Comparison of ENCODE assay signal across 14 cellular contexts in the genomic region with DNA sequence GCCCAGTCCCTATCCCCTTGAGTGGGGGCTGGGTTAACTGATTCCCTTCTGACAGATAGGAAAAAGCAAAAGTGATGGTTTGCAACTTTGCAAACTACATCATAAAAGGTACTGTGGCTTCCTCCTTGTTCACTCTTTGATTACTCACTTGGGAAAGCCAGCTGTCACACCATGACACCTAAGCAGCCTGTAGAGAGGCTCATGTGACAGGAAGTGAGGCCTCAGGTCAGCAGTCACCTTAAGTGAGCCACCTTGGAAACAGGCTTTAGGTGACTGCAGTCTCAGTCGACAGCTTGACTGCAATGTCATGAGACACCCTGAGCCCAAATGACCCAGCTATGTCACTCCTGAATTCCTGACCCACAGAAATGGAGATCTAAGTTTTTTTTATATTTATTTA. TPM values are rescaled to one million over a fixed set of nuclear protein-coding genes. Genes with fewer than 3 reads are reported as not detected.
"Had no signal": no experiment of that assay in that cellular context is flagged by ENCODE, and none has a peak within 500 bp of the region (broad histone marks: within the 10 kb centered on the region; RNA-seq: fewer than 3 reads in every experiment).

No MANE protein-coding gene starts in this region.

- H3K27me3 ChIP-seq: right lobe of liver had no signal

- H3K4me3 Mint-ChIP-seq: memory B cell, nephron had no signal

- H3K36me3 ChIP-seq: brain microvascular endothelial cell, gastroesophageal sphincter, left ventricle myocardium inferior, prostate gland, right lobe of liver, upper lobe of left lung had no signal

- ATAC-seq: gastroesophageal sphincter, right lobe of liver had no signal

- DNase-seq: activated gamma-delta T cell treated with Interleukin-2 at 50 U/mL for 16 hours; brain microvascular endothelial cell; effector memory CD4-positive, alpha-beta T cell; left ventricle myocardium inferior; occipital lobe; stimulated activated naive CD4-positive, alpha-beta T cell treated with Interleukin-2 at 50 U/mL for 16 hours; upper lobe of left lung had no signal

- H3K9me3 ChIP-seq: gastroesophageal sphincter, left ventricle myocardium inferior, prostate gland, right lobe of liver, upper lobe of left lung had no signal

- H3K27ac ChIP-seq: brain microvascular endothelial cell, gastroesophageal sphincter, left ventricle myocardium inferior, prostate gland, right lobe of liver, upper lobe of left lung had no signal

- H3K4me3 ChIP-seq: gastroesophageal sphincter, left ventricle myocardium inferior, prostate gland, right lobe of liver, upper lobe of left lung had no signal

- H3K27ac Mint-ChIP-seq: memory B cell, nephron had no signal

- H3K9me3 Mint-ChIP-seq: memory B cell had no signal

RNA-seq across cellular contexts. Expression of a gene that starts 5.6 kb away (rescaled TPM):
- total RNA-seq: left ventricle myocardium inferior, right lobe of liver, temporal lobe had no signal
- polyA plus RNA-seq: keratinocyte had no signal
